ENCODE assay signal across 14 cellular contexts in genomic region chr1:37699147-37699546, GRCh38. TPM values are rescaled to one million over a fixed set of nuclear protein-coding genes. Genes with fewer than 3 reads are reported as not detected.
DNase-seq lines count a peak whose midpoint lies in the region; ATAC-seq lines count a peak whose summit lies in the region.
"Had no signal": no experiment of that assay in that cellular context is flagged by ENCODE, and none has a peak within 500 bp of the region (broad histone marks: within the 10 kb centered on the region; RNA-seq: fewer than 3 reads in every experiment).

No MANE protein-coding gene starts in this region.

- H3K4me3 Mint-ChIP-seq in activated T-cell treated with anti-CD3 and anti-CD28 coated beads, Interleukin-2, amount 50 U/mL, for 24 hours, result no peak overlapping the region
- peak overlapping the region; percentile 58 to 88 (median 75) for H3K4me3 Mint-ChIP-seq in CD8-positive, alpha-beta memory T cell
- peak overlapping the region; percentile 27 for H3K4me3 Mint-ChIP-seq in activated CD4-positive, alpha-beta memory T cell treated with anti-CD3 and anti-CD28 coated beads, Interleukin-2, amount 10 ng/mL, durations not matched to agents 7 days and 5 days
- H3K4me3 Mint-ChIP-seq in memory B cell, result no peak overlapping the region
- H3K4me3 Mint-ChIP-seq: GM23338 had no signal

- CTCF ChIA-PET in CD8-positive, alpha-beta memory T cell (lab: Charles Lee), result no interaction called here
- CTCF ChIA-PET in activated CD4-positive, alpha-beta memory T cell treated with anti-CD3 and anti-CD28 coated beads, Interleukin-2, amount 10 ng/mL, durations not matched to agents 7 days and 5 days (lab: Charles Lee), result interaction anchor here (1.0 kb wide), 1 partner anchor 15 kb away, joined by 3 read pairs; no protein-coding TSS in a partner anchor

- H3K4me3 ChIP-seq in CD8-positive, alpha-beta memory T cell (ENCODE audit: low read length), result no peak overlapping the region
- no peak overlapping the region for H3K4me3 ChIP-seq in neuronal stem cell (ENCODE audit: low read length in 2 of 2)
- H3K4me3 ChIP-seq: GM23338 had no signal

- H2BK15ac ChIP-seq in neuronal stem cell (ENCODE audit: low read length), result no peak overlapping the region

- no peaks in the 10 kb centered on the region for H3K27me3 Mint-ChIP-seq in activated T-cell treated with anti-CD3 and anti-CD28 coated beads, Interleukin-2, amount 50 U/mL, for 24 hours
- no peaks in the 10 kb centered on the region for H3K27me3 Mint-ChIP-seq in CD8-positive, alpha-beta memory T cell
- no peaks in the 10 kb centered on the region for H3K27me3 Mint-ChIP-seq in activated CD4-positive, alpha-beta memory T cell treated with anti-CD3 and anti-CD28 coated beads, Interleukin-2, amount 10 ng/mL, durations not matched to agents 7 days and 5 days
- no peaks in the 10 kb centered on the region for H3K27me3 Mint-ChIP-seq in memory B cell

- H3K9me3 Mint-ChIP-seq in activated T-cell treated with anti-CD3 and anti-CD28 coated beads, Interleukin-2, amount 50 U/mL, for 24 hours, result no peaks in the 10 kb centered on the region
- H3K9me3 Mint-ChIP-seq in CD8-positive, alpha-beta memory T cell, result no peaks in the 10 kb centered on the region
- H3K9me3 Mint-ChIP-seq in activated CD4-positive, alpha-beta memory T cell treated with anti-CD3 and anti-CD28 coated beads, Interleukin-2, amount 10 ng/mL, durations not matched to agents 7 days and 5 days, result no peaks in the 10 kb centered on the region
- no peaks in the 10 kb centered on the region for H3K9me3 Mint-ChIP-seq in memory B cell
- H3K9me3 Mint-ChIP-seq: GM23338 had no signal

- DNase-seq in activated T-cell treated with anti-CD3 and anti-CD28 coated beads, Interleukin-2, amount 50 U/mL, for 24 hours, result no peak
- no peak for DNase-seq in activated T-cell treated with anti-CD3 and anti-CD28 coated beads, Interleukin-2, amount 50 U/mL, for 1 hour
- no peak for DNase-seq in CD8-positive, alpha-beta memory T cell
- DNase-seq in activated CD4-positive, alpha-beta memory T cell treated with anti-CD3 and anti-CD28 coated beads, Interleukin-2, amount 10 ng/mL, durations not matched to agents 7 days and 5 days, result no peak
- no peak for DNase-seq in memory B cell (ENCODE audit: low spot score in 2 of 2)
- no peak for DNase-seq in neuronal stem cell (ENCODE audit: low spot score)
- DNase-seq: DMS79, NCI-H1436, NCI-H2029 treated with DMSO at 0.1 percent for 48 hours, NCI-H510A treated with DMSO at 0.1 percent for 48 hours had no signal

- WGBS in neuronal stem cell (ENCODE audit: extremely low coverage in 2 of 2, insufficient read length in 2 of 2, insufficient replicate concordance in 1 of 2), 2 donors, result no CpG with 5 or more reads among the region's 7 CpGs

- no peak overlapping the region for H3K14ac ChIP-seq in neuronal stem cell (ENCODE audit: low read length)

- no peak overlapping the region for H4K8ac ChIP-seq in neuronal stem cell (ENCODE audit: low read depth, low read length)

- H2AFZ ChIP-seq in neuronal stem cell (ENCODE audit: low read length), result no peak overlapping the region
- H2AFZ ChIP-seq: GM23338 had no signal

- no peak overlapping the region for H3K4me2 ChIP-seq in neuronal stem cell (ENCODE audit: insufficient read depth, low read length, poor library complexity, severe bottlenecking)
- H3K4me2 ChIP-seq: GM23338 had no signal

- no peak overlapping the region for H2BK12ac ChIP-seq in neuronal stem cell (ENCODE audit: low read length)

- no peak overlapping the region for H2BK5ac ChIP-seq in neuronal stem cell (ENCODE audit: low read length)

- H3K4ac ChIP-seq in neuronal stem cell (ENCODE audit: low read length), result no peak overlapping the region

- peaks cover 12% of the 10 kb centered on the region for H3K4me1 Mint-ChIP-seq in activated T-cell treated with anti-CD3 and anti-CD28 coated beads, Interleukin-2, amount 50 U/mL, for 24 hours (ENCODE audit: low read depth)
- H3K4me1 Mint-ChIP-seq in CD8-positive, alpha-beta memory T cell, result peaks cover 13 to 22% (median 19%) of the 10 kb centered on the region in 3 donors
- peaks cover 40% of the 10 kb centered on the region for H3K4me1 Mint-ChIP-seq in activated CD4-positive, alpha-beta memory T cell treated with anti-CD3 and anti-CD28 coated beads, Interleukin-2, amount 10 ng/mL, durations not matched to agents 7 days and 5 days
- peaks cover 2% of the 10 kb centered on the region for H3K4me1 Mint-ChIP-seq in memory B cell
- H3K4me1 Mint-ChIP-seq: GM23338 had no signal

- peak overlapping the region; percentile 34 for H3K27ac Mint-ChIP-seq in activated T-cell treated with anti-CD3 and anti-CD28 coated beads, Interleukin-2, amount 50 U/mL, for 24 hours
- peak overlapping the region; percentile 84 to 93 (median 88) for H3K27ac Mint-ChIP-seq in CD8-positive, alpha-beta memory T cell
- H3K27ac Mint-ChIP-seq in activated CD4-positive, alpha-beta memory T cell treated with anti-CD3 and anti-CD28 coated beads, Interleukin-2, amount 10 ng/mL, durations not matched to agents 7 days and 5 days, result peak overlapping the region; percentile 50
- peak overlapping the region; percentile 17 for H3K27ac Mint-ChIP-seq in memory B cell
- H3K27ac Mint-ChIP-seq: GM23338 had no signal

- POLR2A ChIA-PET in CD8-positive, alpha-beta memory T cell (lab: Charles Lee), result no interaction called here
- POLR2A ChIA-PET in activated CD4-positive, alpha-beta memory T cell treated with anti-CD3 and anti-CD28 coated beads, Interleukin-2, amount 10 ng/mL, durations not matched to agents 7 days and 5 days (lab: Charles Lee), result interaction anchor here (0.7 to 1.1 kb wide), 4 partner anchors 9 to 103 kb away, joined by 3 read pairs; partner anchors contain the start of gene GNL2

- no peak overlapping the region for H2BK120ac ChIP-seq in neuronal stem cell (ENCODE audit: low read depth, low read length)

- no peak overlapping the region for H3K9ac ChIP-seq in neuronal stem cell (ENCODE audit: low read depth, low read length, poor library complexity)

- H3K36me3 Mint-ChIP-seq in activated T-cell treated with anti-CD3 and anti-CD28 coated beads, Interleukin-2, amount 50 U/mL, for 24 hours (ENCODE audit: low read depth), result peaks cover 90% of the 10 kb centered on the region
- H3K36me3 Mint-ChIP-seq in CD8-positive, alpha-beta memory T cell, result peaks cover 0 to 4% (median 2%) of the 10 kb centered on the region in 3 donors
- H3K36me3 Mint-ChIP-seq in activated CD4-positive, alpha-beta memory T cell treated with anti-CD3 and anti-CD28 coated beads, Interleukin-2, amount 10 ng/mL, durations not matched to agents 7 days and 5 days (ENCODE audit: low read depth), result peaks cover 76% of the 10 kb centered on the region
- no peaks in the 10 kb centered on the region for H3K36me3 Mint-ChIP-seq in memory B cell

- no peaks in the 10 kb centered on the region for H3K36me3 ChIP-seq in CD8-positive, alpha-beta memory T cell (ENCODE audit: insufficient read depth, low read length)
- peaks cover 45 to 96% of the 10 kb centered on the region in 2 donors for H3K36me3 ChIP-seq in neuronal stem cell (replicated peaks in 1 of 2; ENCODE audit: control insufficient read depth in 2 of 2, insufficient read depth in 2 of 2, low read length in 2 of 2)

- H3K18ac ChIP-seq in neuronal stem cell (ENCODE audit: low read length), result no peak overlapping the region

- no peak overlapping the region for H3K27ac ChIP-seq in CD8-positive, alpha-beta memory T cell (ENCODE audit: low read depth, low read length)
- no peak overlapping the region for H3K27ac ChIP-seq in neuronal stem cell (replicated peaks; ENCODE audit: low read length)
- H3K27ac ChIP-seq: C4-2B had no signal

- H3K27me3 ChIP-seq in CD8-positive, alpha-beta memory T cell (ENCODE audit: insufficient read depth, low read length, poor library complexity, severe bottlenecking), result no peaks in the 10 kb centered on the region
- H3K27me3 ChIP-seq in neuronal stem cell (ENCODE audit: control insufficient read depth in 3 of 3, insufficient read depth in 3 of 3, low read depth in 1 of 3, low read length in 3 of 3), result no peaks in the 10 kb centered on the region

- H2AK5ac ChIP-seq in neuronal stem cell (ENCODE audit: low read depth, low read length), result no peak overlapping the region

- H3K23ac ChIP-seq in neuronal stem cell (ENCODE audit: low read depth, low read length, poor library complexity), result no peak overlapping the region

- H4K91ac ChIP-seq in neuronal stem cell (ENCODE audit: low read depth, low read length, poor library complexity), result no peak overlapping the region

- no peaks in the 10 kb centered on the region for H3K4me1 ChIP-seq in CD8-positive, alpha-beta memory T cell (ENCODE audit: insufficient read depth, low read length)
- H3K4me1 ChIP-seq in neuronal stem cell (ENCODE audit: control insufficient read depth in 2 of 2, insufficient read depth in 1 of 2, low read depth in 1 of 2, low read length in 2 of 2), result no peaks in the 10 kb centered on the region

- no peaks in the 10 kb centered on the region for H3K9me3 ChIP-seq in CD8-positive, alpha-beta memory T cell (ENCODE audit: low read length)
- H3K9me3 ChIP-seq in neuronal stem cell (replicated peaks in 1 of 2; ENCODE audit: control insufficient read depth in 2 of 2, insufficient read depth in 1 of 2, low read depth in 1 of 2, low read length in 2 of 2), result no peaks in the 10 kb centered on the region

- no peak for ATAC-seq in memory B cell (ENCODE audit: low read depth)
- ATAC-seq in HG03469 (IDR thresholded peaks at IDR 0.05; ENCODE audit: unreplicated experiment), result no peak
- ATAC-seq in HG03460 (IDR thresholded peaks at IDR 0.05; ENCODE audit: unreplicated experiment), result no peak
- ATAC-seq: GM23338 had no signal

- no peaks in the 10 kb centered on the region for H3K79me1 ChIP-seq in neuronal stem cell (ENCODE audit: low read depth, low read length)

RNA-seq across cellular contexts. Expression of gene CDCA8, which starts 6.8 kb away (rescaled TPM):
- 10 to 100 TPM; 37.4 to 39.6 TPM for total RNA-seq in CD8-positive, alpha-beta memory T cell
- polyA plus RNA-seq in CD8-positive, alpha-beta memory T cell, result 2.4 TPM
- 10 to 100 TPM; 73.5 to 73.6 TPM for total RNA-seq in activated CD4-positive, alpha-beta memory T cell treated with anti-CD3 and anti-CD28 coated beads, Interleukin-2, amount 10 ng/mL, durations not matched to agents 7 days and 5 days
- polyA plus RNA-seq in neuronal stem cell (2013, experiment 1 of 2), result 69.7 TPM
- 69.6 TPM for polyA plus RNA-seq in neuronal stem cell (2013, experiment 2 of 2)

Comparison
In these comparisons a context has a peak if more than half of its experiments do, and no peak if none do; other contexts are left out.
1. H3K27ac Mint-ChIP-seq: peak in every context shown above with its lines; median percentile 88 in CD8-positive, alpha-beta memory T cell; 50 in activated CD4-positive, alpha-beta memory T cell treated with anti-CD3 and anti-CD28 coated beads, Interleukin-2, amount 10 ng/mL, durations not matched to agents 7 days and 5 days; 34 in activated T-cell treated with anti-CD3 and anti-CD28 coated beads, Interleukin-2, amount 50 U/mL, for 24 hours; 17 in memory B cell.
2. H3K4me3 Mint-ChIP-seq: peak in CD8-positive, alpha-beta memory T cell (7 of 7) and activated CD4-positive, alpha-beta memory T cell treated with anti-CD3 and anti-CD28 coated beads, Interleukin-2, amount 10 ng/mL, durations not matched to agents 7 days and 5 days (single experiment); none in activated T-cell treated with anti-CD3 and anti-CD28 coated beads, Interleukin-2, amount 50 U/mL, for 24 hours (single experiment) and memory B cell (single experiment).